In genomic region chr5:169629847-169630548, GRCh38 we compare ENCODE assay signal across 13 cellular contexts. TPM values are rescaled to one million over a fixed set of nuclear protein-coding genes. Genes with fewer than 3 reads are reported as not detected.
DNase-seq lines count a peak whose midpoint lies in the region; ATAC-seq lines count a peak whose summit lies in the region.
"Had no signal": no experiment of that assay in that cellular context is flagged by ENCODE, and none has a peak within 500 bp of the region (broad histone marks: within the 10 kb centered on the region; RNA-seq: fewer than 3 reads in every experiment).

No MANE protein-coding gene starts in this region.

- DNase-seq in Caki2 (ENCODE audit: low read depth) (peak; percentile 60), adipocyte (ENCODE audit: low read depth) (peak; percentile 60), islet precursor cell (peak; percentile 61), MV-4-11 (lab: John Stamatoyannopoulos, UW) (no peak), HUDEP-2 (lab: John Stamatoyannopoulos, UW; ENCODE audit: unreplicated experiment in 76 of 76) (no peak), GF-D8 (lab: John Stamatoyannopoulos, UW) (no peak)
- DNase-seq in activated effector memory CD4-positive, alpha-beta T cell treated with anti-CD3 and anti-CD28 coated beads, Interleukin-2, amount 50 U/mL, for 16 hours, result no peak
- DNase-seq: KBM-7, left cardiac atrium, NCI-H510A, T-cell had no signal

- peak; percentile 38 for ATAC-seq in HG03442 (IDR thresholded peaks at IDR 0.05; ENCODE audit: unreplicated experiment)
- ATAC-seq: T-cell had no signal

- in situ Hi-C loops in Caki2 (cut with HindIII; ENCODE audit: low pct_unique_long_range_greater_than_20kb, low sequenced_read_pairs), result no loop called here

- H3K9ac ChIP-seq in adipocyte (ENCODE audit: low read length), result no peak overlapping the region

- H3K36me3 ChIP-seq in adipocyte (ENCODE audit: control insufficient read depth, insufficient read depth, low read length, severe bottlenecking), result no peaks in the 10 kb centered on the region
- H3K36me3 ChIP-seq: prostate gland had no signal

- no peak overlapping the region for H3K4me3 ChIP-seq in adipocyte (ENCODE audit: low read length)
- H3K4me3 ChIP-seq: prostate gland had no signal

- peaks cover 48% of the 10 kb centered on the region for H3K4me1 ChIP-seq in adipocyte (ENCODE audit: control insufficient read depth, insufficient read depth, low read length)

- H3K9me3 ChIP-seq in adipocyte (ENCODE audit: control insufficient read depth, low read length), result no peaks in the 10 kb centered on the region
- H3K9me3 ChIP-seq: prostate gland had no signal

- no peaks in the 10 kb centered on the region for H3K27me3 ChIP-seq in adipocyte (replicated peaks; ENCODE audit: control insufficient read depth, insufficient read depth, low read length)

RNA-seq across cellular contexts. Expression of gene DOCK2, which starts 7.1 kb away (rescaled TPM):
- 12.5 and 40.4 TPM in 2 replicates for total RNA-seq in Caki2 (2014; rRNA removed; shearing (Covaris generic); ENCODE audit: low replicate concordance)

RNA-seq across cellular contexts. Expression of gene SPDL1, which starts 46.4 kb away (rescaled TPM):
- 16.9 and 34.7 TPM in 2 replicates for total RNA-seq in Caki2 (2014; rRNA removed; shearing (Covaris generic); ENCODE audit: low replicate concordance)

Comparison
In these comparisons a context has a peak if more than half of its experiments do, and no peak if none do; other contexts are left out.
1. DNase-seq: peak in Caki2 (single experiment), adipocyte (single experiment) and islet precursor cell (single experiment); none in MV-4-11 (single experiment), HUDEP-2 (0 of 76), GF-D8 (single experiment) and activated effector memory CD4-positive, alpha-beta T cell treated with anti-CD3 and anti-CD28 coated beads, Interleukin-2, amount 50 U/mL, for 16 hours (single experiment).